8 cellular contexts compared by ENCODE assay signal in the genomic region with DNA sequence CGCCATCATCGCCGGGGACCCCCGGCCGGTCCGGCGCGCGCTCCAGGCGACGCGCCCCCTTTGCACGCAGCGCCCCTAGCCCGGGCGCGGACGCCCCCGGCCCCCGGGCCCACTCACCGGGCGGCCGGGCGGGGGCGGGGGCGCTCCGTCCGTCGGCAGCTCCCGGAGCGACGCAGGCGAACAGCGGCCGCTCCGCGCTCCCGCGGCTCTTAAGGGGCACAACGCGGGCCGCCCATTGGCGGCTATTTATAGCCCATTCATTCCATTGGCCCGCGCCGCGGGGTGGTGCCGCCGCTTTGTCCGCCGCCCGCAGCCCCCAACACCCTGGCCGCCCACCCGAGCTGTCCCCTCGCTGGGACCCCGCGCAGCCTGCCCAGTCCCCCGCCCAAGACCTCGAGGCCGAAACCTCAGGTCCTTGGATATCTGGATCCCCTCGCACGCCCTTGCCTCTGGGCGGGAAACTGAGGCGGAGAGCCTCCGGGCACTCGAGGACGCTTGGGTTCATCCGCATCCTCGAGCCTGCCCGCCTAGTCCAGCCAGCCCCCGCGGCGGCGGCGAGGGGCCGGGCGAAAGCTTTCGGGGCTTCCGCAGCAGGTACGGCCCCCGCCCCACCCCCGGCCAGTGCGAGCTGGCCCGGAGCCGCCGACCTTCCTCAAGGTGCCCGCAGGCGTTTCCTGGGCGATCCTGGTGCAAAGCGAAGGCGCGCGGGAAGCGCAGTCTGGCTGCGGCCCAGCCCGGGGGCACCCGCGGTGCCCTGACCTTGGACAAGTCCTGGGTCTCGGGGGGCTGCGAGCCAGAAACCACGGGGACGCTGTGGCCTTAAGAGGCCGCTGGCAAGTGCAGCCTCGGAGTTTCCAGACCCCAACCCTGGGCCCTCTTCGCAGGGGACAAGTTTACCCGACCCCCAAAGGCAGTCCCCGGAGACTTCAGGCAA. TPM values are rescaled to one million over a fixed set of nuclear protein-coding genes. Genes with fewer than 3 reads are reported as not detected.
DNase-seq lines count a peak whose midpoint lies in the region; ATAC-seq and TF ChIP-seq lines count a peak whose summit lies in the region.

Gene CKB, minus strand, starts transcription at position 182 of the 934 bp plus-strand sequence. CDS start 337 bp downstream, outside the sequence.

- H3K4me3 ChIP-seq in AG04450 (ENCODE audit: low read depth, low read length) = peak within 1 kb of the TSS; percentile 53

- no peak for DNase-seq in AG04450 (ENCODE audit: low read depth, low spot score)
- DNase-seq in GM20000 (ENCODE audit: low spot score) = peak; percentile 82
- DNase-seq in NCI-H510A (lab: John Stamatoyannopoulos, UW) = peak; percentile 72
- peak; percentile 86 for DNase-seq in astrocyte of the hippocampus (ENCODE audit: low read depth, low spot score)
- peak in 44 of 51 donors; percentile 34 to 87 (median 70) for DNase-seq in hypothalamus (lab: John Stamatoyannopoulos, UW)
- DNase-seq in putamen (ENCODE audit: low spot score) = peak; percentile 84

- POLR2A ChIA-PET in AG04450 (lab: Yijun Ruan, JAX) = interaction anchor here (1.0 kb wide), 1 partner anchor 39 kb away, joined by 3 read pairs; no protein-coding TSS in a partner anchor

- TF ChIP-seq CTCF in AG04450 (IDR thresholded peaks at IDR 0.05; ENCODE audit: low read depth, low read length) = no peak
- TF ChIP-seq CTCF in GM20000 (IDR thresholded peaks at IDR 0.05; ENCODE audit: extremely low read depth, missing control alignments) = no peak

- peaks cover 20% of the 10 kb centered on the region for H3K27me3 ChIP-seq in AG04450 (ENCODE audit: control insufficient read depth, insufficient read depth, low read length)

- peaks cover 6% of the 10 kb centered on the region for H3K9me3 ChIP-seq in AG04450 (ENCODE audit: control insufficient read depth, insufficient read depth, low read length)

- no peak for ATAC-seq in HG02885 (IDR thresholded peaks at IDR 0.05; ENCODE audit: poor library complexity, unreplicated experiment)
- ATAC-seq in HG03521 (IDR thresholded peaks at IDR 0.05; ENCODE audit: unreplicated experiment) = no peak

- no peak within 1 kb of the TSS for H3K27ac ChIP-seq in AG04450 (ENCODE audit: low read depth, low read length)

- CTCF ChIA-PET in AG04450 (lab: Charles Lee) = no interaction called here

RNA-seq across cellular contexts. Expression of gene CKB, which starts in this region (rescaled TPM):
- polyA plus RNA-seq in AG04450 (2011; rRNA removed) = 11.7 and 12.9 TPM in 2 replicates
- 7.0 and 8.3 TPM in 2 replicates for polyA minus RNA-seq in AG04450 (2011; rRNA and poly(A)+ RNA removed)
